Comparison of ENCODE assay signal across 10 cellular contexts in genomic region chr10:133113847-133114246, GRCh38. TPM values are rescaled to one million over a fixed set of nuclear protein-coding genes. Genes with fewer than 3 reads are reported as not detected.
"Had no signal": no experiment of that assay in that cellular context is flagged by ENCODE, and none has a peak within 500 bp of the region (broad histone marks: within the 10 kb centered on the region; RNA-seq: fewer than 3 reads in every experiment).

No MANE protein-coding gene starts in this region.

- H3K27ac Mint-ChIP-seq: IgD-negative memory B cell had no signal

- H3K27me3 Mint-ChIP-seq: IgD-negative memory B cell had no signal

- H3K9ac ChIP-seq: GM23248 had no signal

- FAIRE-seq: H54, HepG2, K562 had no signal

- H3K4me3 Mint-ChIP-seq: H9, IgD-negative memory B cell had no signal

- H3K4me3 ChIP-seq: GM23248, K562 had no signal

- H3K27ac ChIP-seq: GM23248, HL-60 had no signal

- ATAC-seq: HepG2, K562 had no signal

- H3K4me1 Mint-ChIP-seq: H9, IgD-negative memory B cell had no signal

- DNase-seq: GM23248, GOT3, H9, HCEC 1CT had no signal

- H3K36me3 Mint-ChIP-seq: IgD-negative memory B cell had no signal

RNA-seq across cellular contexts. Expression of gene ADGRA1, which starts 26.1 kb away (rescaled TPM):
- total RNA-seq: GM23248, HepG2, HT1080, K562 had no signal
- polyA plus RNA-seq: GM23248, HepG2, IgD-negative memory B cell, K562 had no signal

RNA-seq across cellular contexts. Expression of gene KNDC1, which starts 46.2 kb away (rescaled TPM):
- total RNA-seq: HepG2, HT1080 had no signal
